8 cellular contexts compared by ENCODE assay signal in the genomic region with DNA sequence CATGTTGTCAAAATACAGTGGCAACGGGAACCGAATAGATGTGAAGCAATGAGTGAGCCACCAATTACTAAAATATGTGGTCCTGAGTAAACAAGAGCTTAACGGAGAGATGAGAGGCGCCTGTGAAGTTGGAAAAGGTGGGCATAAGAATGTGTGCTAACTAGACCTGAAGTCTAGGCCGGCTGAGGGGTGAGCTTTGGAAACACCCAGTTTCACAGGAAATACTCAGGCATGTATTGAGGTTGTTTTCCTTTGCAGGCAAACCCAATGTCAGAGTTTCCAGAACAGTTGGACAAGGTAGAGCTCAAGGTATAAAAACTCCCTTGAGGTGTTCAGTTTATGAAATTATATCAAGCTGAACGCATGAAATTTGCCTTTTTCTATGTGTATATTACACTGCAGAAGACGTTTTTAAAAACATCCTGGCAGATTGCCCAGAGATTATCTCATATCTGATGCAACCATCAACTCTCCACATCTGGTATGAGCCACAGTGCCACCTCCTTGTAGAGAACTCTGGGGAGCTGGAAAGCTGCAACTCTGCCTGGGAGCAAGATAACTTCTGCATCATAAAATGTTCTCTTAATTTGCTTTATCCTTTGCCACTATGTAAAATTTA. TPM values are rescaled to one million over a fixed set of nuclear protein-coding genes. Genes with fewer than 3 reads are reported as not detected.
DNase-seq lines count a peak whose midpoint lies in the region; ATAC-seq, FAIRE-seq and TF ChIP-seq lines count a peak whose summit lies in the region.

No MANE protein-coding gene starts in this region.

- peak overlapping the region; percentile 80 for H3K27ac ChIP-seq in A673 (ENCODE audit: low read depth, low read length, poor library complexity, severe bottlenecking)
- H3K27ac ChIP-seq in GM12878 (ENCODE audit: control insufficient read depth, insufficient read depth): no peak overlapping the region

- H3K4me3 ChIP-seq in A673 (ENCODE audit: low read depth, low read length, poor library complexity, severe bottlenecking) (no peak overlapping the region), GM12878 (no peak overlapping the region)

- peaks cover 7% of the 10 kb centered on the region for H3K79me2 ChIP-seq in GM12878 (ENCODE audit: control insufficient read depth, insufficient read depth, low read length)

- TF ChIP-seq POLR2A in GM12878 (IDR thresholded peaks at IDR 0.05; ENCODE audit: low read depth, low read length): no peak

- H3K4me2 ChIP-seq in GM12878 (ENCODE audit: control insufficient read depth, insufficient read depth): peak overlapping the region; percentile 30; the same call in 1 of the 2 replicates

- TF ChIP-seq CTCF in A673 (conservative IDR thresholded peaks at IDR 0.05; ENCODE audit: low read depth, low read length) (peak; percentile 22; the same call in 1 of the 2 replicates), GM12878 (IDR thresholded peaks at IDR 0.05 in 2 of 3, conservative IDR thresholded peaks at IDR 0.05 in 1 of 3; ENCODE audit: control insufficient read depth in 2 of 3, extremely low read depth in 1 of 3, insufficient read depth in 1 of 3, low read depth in 3 of 3, low read length in 3 of 3) (no peak)

- SMC1A ChIA-PET in GM12878 (lab: Charles Lee; ENCODE audit: uncharacterized antibody, unreplicated experiment): interaction anchor here (0.7 to 1.1 kb wide), 2 partner anchors 11 to 214 kb away, joined by 3 read pairs; no protein-coding TSS in a partner anchor

- no peaks in the 10 kb centered on the region for H3K9me3 Mint-ChIP-seq in stimulated activated effector memory CD8-positive, alpha-beta T cell treated with anti-CD3 and anti-CD28 coated beads, Interleukin-12 subunit alpha, Interleukin-12 subunit beta, amount 100 ng/mL, for 72 hours

- no TSS peak for BruUV-seq in A673 (replicated peaks; lab: Mats Ljungman, UMichigan)
- BruUV-seq in GM12878 (replicated peaks; lab: Mats Ljungman, UMichigan): no TSS peak

- H3K36me3 Mint-ChIP-seq in stimulated activated effector memory CD8-positive, alpha-beta T cell treated with anti-CD3 and anti-CD28 coated beads, Interleukin-12 subunit alpha, Interleukin-12 subunit beta, amount 100 ng/mL, for 72 hours: no peaks in the 10 kb centered on the region

- H3K4me1 Mint-ChIP-seq in stimulated activated effector memory CD8-positive, alpha-beta T cell treated with anti-CD3 and anti-CD28 coated beads, Interleukin-12 subunit alpha, Interleukin-12 subunit beta, amount 100 ng/mL, for 72 hours: peaks cover 23% of the 10 kb centered on the region

- peak; percentile 14; the same call in 1 of the 2 replicates for TF ChIP-seq RAD21 in GM12878 (IDR thresholded peaks at IDR 0.05; ENCODE audit: insufficient read depth, low read depth, low read length)

- in situ Hi-C loops in GM12878 (cut with MboI): no loop called here

- no peak overlapping the region for H3K4me3 Mint-ChIP-seq in stimulated activated effector memory CD8-positive, alpha-beta T cell treated with anti-CD3 and anti-CD28 coated beads, Interleukin-12 subunit alpha, Interleukin-12 subunit beta, amount 100 ng/mL, for 72 hours

- H3K27me3 ChIP-seq in A673 (replicated peaks; ENCODE audit: insufficient read depth, low read depth, low read length, poor library complexity) (no peaks in the 10 kb centered on the region), GM12878 (replicated peaks in 1 of 2; ENCODE audit: control insufficient read depth in 2 of 2, insufficient read depth in 2 of 2, low read length in 1 of 2) (no peaks in the 10 kb centered on the region)

- H3K27ac Mint-ChIP-seq in stimulated activated effector memory CD8-positive, alpha-beta T cell treated with anti-CD3 and anti-CD28 coated beads, Interleukin-12 subunit alpha, Interleukin-12 subunit beta, amount 100 ng/mL, for 72 hours: peak overlapping the region; percentile 71

- peak overlapping the region; percentile 68 for H2AFZ ChIP-seq in GM12878 (ENCODE audit: control insufficient read depth, low read depth, low read length)

- no peak overlapping the region for H3K9ac ChIP-seq in GM12878 (ENCODE audit: control insufficient read depth, insufficient read depth, low read length)

- TF ChIP-seq EP300 in GM12878 (IDR thresholded peaks at IDR 0.05; ENCODE audit: borderline replicate concordance in 1 of 2, control insufficient read depth in 1 of 2, low read depth in 2 of 2, low read length in 2 of 2): no peak

- intact Hi-C loops in A673 (cut with micrococcal nuclease; ENCODE audit: unreplicated experiment): no loop called here
- intact Hi-C loops in GM12878 (cut with micrococcal nuclease; ENCODE audit: unreplicated experiment): no loop called here

- WGBS in GM12878 (ENCODE audit: insufficient coverage, insufficient replicate concordance, low lambda C conversion rate, missing lambda C conversion rate): 62% methylated on average over 7 of the region's 7 CpGs

- H4K20me1 ChIP-seq in GM12878 (ENCODE audit: control insufficient read depth, insufficient read depth): no peaks in the 10 kb centered on the region

- RAD21 ChIA-PET in GM12878 (lab: Charles Lee; ENCODE audit: unreplicated experiment): no interaction called here

- H3K36me3 ChIP-seq in A673 (ENCODE audit: insufficient read depth, low read length, poor library complexity, severe bottlenecking) (no peaks in the 10 kb centered on the region), GM12878 (ENCODE audit: control insufficient read depth in 2 of 2, insufficient read depth in 2 of 2, low read length in 1 of 2) (no peaks in the 10 kb centered on the region)

- H3K9me3 ChIP-seq in A673 (ENCODE audit: low read depth, low read length, poor library complexity, severe bottlenecking) (no peaks in the 10 kb centered on the region), GM12878 (replicated peaks; ENCODE audit: control insufficient read depth, insufficient read depth, low read length) (no peaks in the 10 kb centered on the region)

- H3K4me1 ChIP-seq in A673 (ENCODE audit: insufficient read depth, low read length, poor library complexity, severe bottlenecking) (peaks cover 22% of the 10 kb centered on the region), GM12878 (ENCODE audit: control insufficient read depth, insufficient read depth, low read length) (peaks cover 4% of the 10 kb centered on the region; the same call in 1 of the 2 replicates)

- ATAC-seq in GM12878 (0 out of 3 replicates have a peak, but pooled peaks have one; percentile 3), GM21825 (IDR thresholded peaks at IDR 0.05; ENCODE audit: unreplicated experiment) (no peak), HG03571 (IDR thresholded peaks at IDR 0.05; ENCODE audit: unreplicated experiment) (no peak), GM21786 (IDR thresholded peaks at IDR 0.05; ENCODE audit: unreplicated experiment) (no peak)
- ATAC-seq in stimulated activated effector memory CD8-positive, alpha-beta T cell treated with anti-CD3 and anti-CD28 coated beads, Interleukin-12 subunit alpha, Interleukin-12 subunit beta, amount 100 ng/mL, for 72 hours: no peak

- POLR2A ChIA-PET in A673 (lab: Charles Lee; ENCODE audit: low non-redundant PET) (interaction anchor here (0.5 kb wide), 2 partner anchors 148 to 1440 kb away, joined by 3 read pairs; no protein-coding TSS in a partner anchor), GM12878 (lab: Charles Lee) (interaction anchor here (0.6 kb wide), 1 partner anchor 56 kb away, joined by 4 read pairs; no protein-coding TSS in a partner anchor)

- CTCF ChIA-PET in A673 (lab: Charles Lee) (no interaction called here), GM12878 (lab: Yijun Ruan, JAX) (interaction anchor here (0.8 to 1.6 kb wide), 2 partner anchors 8 to 417 kb away, joined by 3 to 4 read pairs; no protein-coding TSS in a partner anchor)

- no peak for FAIRE-seq in GM12878 (lab: Jason Lieb, UNC)

- peak; percentile 84 for DNase-seq in A673 (ENCODE audit: low spot score)
- peak; percentile 88 for DNase-seq in GM04504 (ENCODE audit: low read depth)
- peak; percentile 78 for DNase-seq in NCI-H69 (lab: John Stamatoyannopoulos, UW)
- DNase-seq in GM12878 (ENCODE audit: low read depth, low spot score): no peak
- DNase-seq in stimulated activated effector memory CD8-positive, alpha-beta T cell treated with anti-CD3 and anti-CD28 coated beads, Interleukin-12 subunit alpha, Interleukin-12 subunit beta, amount 100 ng/mL, for 72 hours (ENCODE audit: low spot score in 2 of 2): no peak

TF ChIP-seq in GM12878, 131 proteins besides CTCF, POLR2A, EP300 and RAD21 (continues in another document):
- TF ChIP-seq JUNB (IDR thresholded peaks at IDR 0.05): 0 out of 2 replicates have a peak, but pooled peaks have one; percentile 28
- TF ChIP-seq, protein P1, sequence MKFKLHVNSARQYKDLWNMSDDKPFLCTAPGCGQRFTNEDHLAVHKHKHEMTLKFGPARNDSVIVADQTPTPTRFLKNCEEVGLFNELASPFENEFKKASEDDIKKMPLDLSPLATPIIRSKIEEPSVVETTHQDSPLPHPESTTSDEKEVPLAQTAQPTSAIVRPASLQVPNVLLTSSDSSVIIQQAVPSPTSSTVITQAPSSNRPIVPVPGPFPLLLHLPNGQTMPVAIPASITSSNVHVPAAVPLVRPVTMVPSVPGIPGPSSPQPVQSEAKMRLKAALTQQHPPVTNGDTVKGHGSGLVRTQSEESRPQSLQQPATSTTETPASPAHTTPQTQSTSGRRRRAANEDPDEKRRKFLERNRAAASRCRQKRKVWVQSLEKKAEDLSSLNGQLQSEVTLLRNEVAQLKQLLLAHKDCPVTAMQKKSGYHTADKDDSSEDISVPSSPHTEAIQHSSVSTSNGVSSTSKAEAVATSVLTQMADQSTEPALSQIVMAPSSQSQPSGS (IDR thresholded peaks at IDR 0.05; ENCODE audit: low read length): peak; percentile 52; the same call in 1 of the 2 replicates
- no peak for TF ChIP-seq RCOR1 (conservative IDR thresholded peaks at IDR 0.05; ENCODE audit: low read depth, low read length)

RNA-seq across cellular contexts. Expression of a gene that starts 3.9 kb away (rescaled TPM):
- 11.9 and 13.8 TPM in 2 replicates for total RNA-seq in A673 (2021)
- total RNA-seq in GM12878 (2013; cell fraction: nucleolus; rRNA removed): 27.5 and 28.7 TPM in 2 replicates
- 6.8 and 7.0 TPM in 2 replicates for total RNA-seq in GM12878 (2014; rRNA removed)
- total RNA-seq in GM12878 (2014; rRNA removed; fragmentation: Illumina TruSeq; extraction: Trizol): 8.0 and 9.2 TPM in 2 replicates
- 7.0 and 7.9 TPM in 2 replicates for total RNA-seq in GM12878 (2021)
- 3.6 TPM for polyA plus RNA-seq in GM12878 (2011; ENCODE audit: low read depth)
- polyA plus RNA-seq in GM12878 (2011; rRNA removed): 6.1 and 7.2 TPM in 2 replicates
- polyA plus RNA-seq in GM12878 (2011; cell fraction: cytosol; rRNA removed): 4.4 and 4.6 TPM in 2 replicates
- polyA plus RNA-seq in GM12878 (2011; cell fraction: nucleus; rRNA removed): 6.8 and 8.4 TPM in 2 replicates
- 4.5 and 8.1 TPM in 2 replicates for polyA plus RNA-seq in GM12878 (2012)
- 7.9 and 9.6 TPM in 2 replicates for polyA plus RNA-seq in GM12878 (2014; fragmentation: Illumina TruSeq; extraction: Trizol)
- polyA plus RNA-seq in GM12878 (2014; fragmentation: Nextera tagmentation; extraction: Ambion mirVana): 1 to 10 TPM; 5.8 to 7.4 TPM
- polyA plus RNA-seq in GM12878 (2014; rRNA removed): 4.4 and 4.5 TPM in 2 replicates
- polyA plus RNA-seq in GM12878 (2016; fragmentation: Nextera tagmentation; extraction: Ambion mirVana): 10 to 100 TPM; 10.3 to 12.7 TPM
- polyA minus RNA-seq in GM12878 (2011; rRNA and poly(A)+ RNA removed): 8.6 and 10.5 TPM in 2 replicates
- 3.6 and 3.9 TPM in 2 replicates for polyA minus RNA-seq in GM12878 (2011; cell fraction: cytosol; rRNA and poly(A)+ RNA removed)
- polyA minus RNA-seq in GM12878 (2011; cell fraction: nucleus; rRNA and poly(A)+ RNA removed): 10.9 and 13.5 TPM in 2 replicates

Comparison
In these comparisons a context has a peak if more than half of its experiments do, and no peak if none do; other contexts are left out.
1. DNase-seq: peak in A673 (single experiment), GM04504 (single experiment) and NCI-H69 (single experiment); none in GM12878 (single experiment) and stimulated activated effector memory CD8-positive, alpha-beta T cell treated with anti-CD3 and anti-CD28 coated beads, Interleukin-12 subunit alpha, Interleukin-12 subunit beta, amount 100 ng/mL, for 72 hours (0 of 2).